12 cellular contexts compared by ENCODE assay signal in the genomic region with DNA sequence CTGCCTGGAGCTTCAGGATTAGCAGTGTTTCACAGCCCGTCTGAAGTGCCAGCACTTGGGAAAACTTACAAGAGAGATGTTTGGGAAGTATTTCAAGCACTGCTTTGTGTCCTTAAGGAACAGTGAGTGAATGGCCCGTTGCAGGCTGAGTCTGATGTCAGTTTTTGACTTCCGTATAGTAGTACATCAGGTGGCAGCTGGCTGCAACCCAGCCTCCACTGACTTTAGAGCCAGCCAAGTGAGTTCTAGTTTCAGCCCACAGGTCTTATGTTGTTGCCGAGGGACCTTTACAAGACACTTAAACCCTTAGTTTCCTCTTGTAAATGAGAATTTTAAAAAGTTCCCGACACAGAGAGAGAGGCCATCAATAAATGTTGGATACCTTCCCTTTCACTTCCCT. TPM values are rescaled to one million over a fixed set of nuclear protein-coding genes. Genes with fewer than 3 reads are reported as not detected.
A peak's percentile ranks its signal among the peaks of the same experiment; 100 is the strongest.
DNase-seq lines count a peak whose midpoint lies in the region; ATAC-seq and TF ChIP-seq lines count a peak whose summit lies in the region.
"Had no signal": no experiment of that assay in that cellular context is flagged by ENCODE, and none has a peak within 500 bp of the region (broad histone marks: within the 10 kb centered on the region; RNA-seq: fewer than 3 reads in every experiment).

No MANE protein-coding gene starts in this region.

- WGBS in endodermal cell (ENCODE audit: insufficient coverage in 1 of 2, insufficient read length in 1 of 2), 2 experiments: 90 to 95% methylated on average over 3 to 5 of the region's 5 CpGs

- H3K36me3 Mint-ChIP-seq in endodermal cell (ENCODE audit: low read depth): peaks cover 14% of the 10 kb centered on the region

- H3K4me1 ChIP-seq in neutrophil (ENCODE audit: control insufficient read depth in 1 of 2, insufficient read depth in 1 of 2, low read depth in 1 of 2, low read length in 1 of 2) (peaks cover 15 to 18% of the 10 kb centered on the region in 2 experiments), endodermal cell (ENCODE audit: control insufficient read depth, insufficient read depth, low read length) (peaks cover 9% of the 10 kb centered on the region)
- H3K4me1 ChIP-seq: lower lobe of right lung had no signal

- peaks cover 11% of the 10 kb centered on the region for H3K9me3 Mint-ChIP-seq in endodermal cell

- H3K27me3 Mint-ChIP-seq in endodermal cell (ENCODE audit: insufficient read depth): no peaks in the 10 kb centered on the region

- H3K4me3 Mint-ChIP-seq in endodermal cell: no peak overlapping the region

- peaks cover 29% of the 10 kb centered on the region for H3K4me1 Mint-ChIP-seq in endodermal cell

- H3K4me3 ChIP-seq in neutrophil (ENCODE audit: low read depth in 1 of 2, low read length in 1 of 2) (peak overlapping the region in 1 of 2 experiments; percentile 1), endodermal cell (ENCODE audit: low read length) (no peak overlapping the region)
- H3K4me3 ChIP-seq: gastroesophageal sphincter, lower lobe of right lung had no signal

- TF ChIP-seq CTCF in neutrophil (IDR thresholded peaks at IDR 0.05) (no peak), endodermal cell (conservative IDR thresholded peaks at IDR 0.05) (no peak)

- H3K9ac ChIP-seq in endodermal cell (ENCODE audit: extremely low read depth, low read length, poor library complexity, severe bottlenecking): no peak overlapping the region

- peak; percentile 68 for ATAC-seq in GM18517 (IDR thresholded peaks at IDR 0.05; ENCODE audit: unreplicated experiment)
- peak; percentile 56 for ATAC-seq in HG02623 (IDR thresholded peaks at IDR 0.05; ENCODE audit: unreplicated experiment)
- no peak for ATAC-seq in GM19452 (IDR thresholded peaks at IDR 0.05; ENCODE audit: unreplicated experiment)
- ATAC-seq: gastroesophageal sphincter, lower lobe of right lung had no signal

- H3K27ac Mint-ChIP-seq in endodermal cell: no peak overlapping the region

- no peaks in the 10 kb centered on the region for H3K36me3 ChIP-seq in neutrophil
- H3K36me3 ChIP-seq in endodermal cell (ENCODE audit: control insufficient read depth, insufficient read depth, low read length): peaks cover 4% of the 10 kb centered on the region
- H3K36me3 ChIP-seq: gastroesophageal sphincter, lower lobe of right lung had no signal

- DNase-seq in NAMALWA (ENCODE audit: low spot score) (peak; percentile 40), inferior parietal cortex (ENCODE audit: extremely low spot score) (no peak), RPMI8226 (no peak), endodermal cell (no peak)
- DNase-seq: activated effector memory CD4-positive, alpha-beta T cell treated with Interleukin-2 at 50 U/mL for 16 hours; GOT3; lower lobe of right lung had no signal

- no peaks in the 10 kb centered on the region for H3K9me3 ChIP-seq in neutrophil
- no peaks in the 10 kb centered on the region for H3K9me3 ChIP-seq in endodermal cell (ENCODE audit: control insufficient read depth, low read length)
- H3K9me3 ChIP-seq: gastroesophageal sphincter, lower lobe of right lung had no signal

- H3K27me3 ChIP-seq in neutrophil (no peaks in the 10 kb centered on the region), endodermal cell (ENCODE audit: control insufficient read depth, insufficient read depth, low read length, poor library complexity, severe bottlenecking) (no peaks in the 10 kb centered on the region)
- H3K27me3 ChIP-seq: gastroesophageal sphincter had no signal

- H3K27ac ChIP-seq in neutrophil (peak overlapping the region; percentile 53), endodermal cell (ENCODE audit: low read depth, low read length) (no peak overlapping the region)
- H3K27ac ChIP-seq: gastroesophageal sphincter, lower lobe of right lung had no signal

RNA-seq across cellular contexts. Expression of a gene that starts 35.0 kb away (rescaled TPM):
- 10 to 100 TPM; 65.8 to 73.6 TPM for total RNA-seq in endodermal cell
- polyA plus RNA-seq in endodermal cell (2013, experiment 1 of 2): 56.3 TPM
- 54.6 TPM for polyA plus RNA-seq in endodermal cell (2013, experiment 2 of 2)
